In the genomic region with DNA sequence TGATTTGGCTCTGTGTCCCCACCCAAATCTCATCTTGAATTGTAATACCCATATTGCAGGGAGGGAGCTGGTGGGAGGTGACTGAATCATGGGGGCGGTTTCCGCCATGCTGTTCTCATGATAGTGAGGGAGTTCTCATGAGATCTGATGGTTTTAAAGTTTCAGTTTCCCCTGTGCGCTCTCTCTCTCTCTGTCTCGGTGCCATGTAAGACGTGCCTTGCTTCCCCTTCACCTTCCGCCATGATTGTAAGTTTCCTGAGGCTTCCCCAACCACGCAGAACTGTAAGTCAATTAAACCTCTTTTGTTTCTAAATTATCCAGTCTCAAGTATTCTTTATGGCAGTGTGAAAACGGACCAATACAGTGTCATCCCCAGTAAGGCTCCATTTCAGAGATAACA, we compare ENCODE assay signal across 10 cellular contexts.
"Had no signal": no experiment of that assay in that cellular context is flagged by ENCODE, and none has a peak within 500 bp of the region (broad histone marks: within the 10 kb centered on the region; RNA-seq: fewer than 3 reads in every experiment).

No MANE protein-coding gene starts in this region.

- H3K9ac ChIP-seq: GM23248 had no signal

- H3K27ac Mint-ChIP-seq: GM23338, HFFc6 had no signal

- H3K4me3 Mint-ChIP-seq: GM23338, HFFc6 had no signal

- ATAC-seq: GM23338, HCT116 had no signal

- H3K27ac ChIP-seq: GM23248 had no signal

- H3K4me1 ChIP-seq: HAP-1 had no signal

- DNase-seq: GM23248, GOT3, H7, HCEC 1CT, HFFc6 had no signal

- H3K4me2 ChIP-seq: GM23338 had no signal

- H3K9me3 ChIP-seq: HAP-1 had no signal

- H3K9me3 Mint-ChIP-seq: GM23338, HFFc6 had no signal

- FAIRE-seq: H1, H54 had no signal

- H3K36me3 ChIP-seq: HAP-1 had no signal

- H2AFZ ChIP-seq: GM23248, GM23338 had no signal

- H3K4me3 ChIP-seq: GM23248, GM23338, HAP-1 had no signal
